1 cellular context compared by ENCODE assay signal in the genomic region with DNA sequence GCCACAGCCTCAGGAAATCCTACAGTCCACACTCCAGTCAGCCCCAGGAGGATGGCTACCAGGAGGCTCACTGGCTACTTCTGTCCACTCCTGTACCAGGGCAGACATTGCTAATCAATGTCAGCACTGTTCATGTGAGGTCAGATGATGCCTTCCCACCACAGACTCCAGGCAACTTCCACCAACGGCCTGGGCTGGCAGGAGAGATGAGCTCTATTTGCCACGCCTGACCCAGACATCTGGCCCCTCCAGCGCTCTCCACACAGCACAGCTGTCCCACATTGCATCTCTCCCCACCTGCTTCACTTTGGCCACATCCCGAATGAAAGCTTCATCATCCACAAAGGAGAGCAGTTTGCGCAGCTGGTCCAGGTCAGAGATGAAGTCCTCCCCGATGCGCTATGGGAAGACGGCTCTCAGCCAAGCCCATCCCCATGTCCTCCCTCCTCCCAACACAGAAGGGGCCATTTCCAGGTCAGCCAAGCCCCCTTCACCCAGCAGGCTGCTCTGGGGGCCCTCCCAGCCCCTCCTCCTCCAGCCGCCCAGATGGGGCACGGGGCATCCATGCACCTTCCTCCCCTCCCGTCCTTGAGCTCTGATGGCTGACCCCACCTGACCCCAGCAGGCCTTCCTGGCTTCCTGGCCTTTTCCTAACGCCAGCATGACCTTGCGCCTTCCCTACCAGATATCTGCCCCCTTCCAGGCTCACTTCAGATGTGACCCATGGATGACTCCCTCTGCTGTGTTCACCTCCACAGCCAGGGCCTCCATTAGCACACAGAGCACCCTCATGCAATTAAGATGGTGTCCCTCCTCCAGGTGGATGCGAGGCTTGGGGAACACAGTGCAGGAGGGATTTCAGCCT.
TF ChIP-seq lines count a peak whose summit lies in the region.

No MANE protein-coding gene starts in this region.

TF ChIP-seq in K562, 482 proteins besides CTCF, POLR2A, EP300 and RAD21:
- TF ChIP-seq, protein P1, sequence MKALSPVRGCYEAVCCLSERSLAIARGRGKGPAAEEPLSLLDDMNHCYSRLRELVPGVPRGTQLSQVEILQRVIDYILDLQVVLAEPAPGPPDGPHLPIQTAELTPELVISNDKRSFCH (CRISPR knock-in tag; IDR thresholded peaks at IDR 0.05): no peak
- TF ChIP-seq, protein P1 (tag; IDR thresholded peaks at IDR 0.05): no peak
- TF ChIP-seq ZBTB17 (CRISPR knock-in tag; IDR thresholded peaks at IDR 0.05): peak; percentile 93
- TF ChIP-seq, protein P2, sequence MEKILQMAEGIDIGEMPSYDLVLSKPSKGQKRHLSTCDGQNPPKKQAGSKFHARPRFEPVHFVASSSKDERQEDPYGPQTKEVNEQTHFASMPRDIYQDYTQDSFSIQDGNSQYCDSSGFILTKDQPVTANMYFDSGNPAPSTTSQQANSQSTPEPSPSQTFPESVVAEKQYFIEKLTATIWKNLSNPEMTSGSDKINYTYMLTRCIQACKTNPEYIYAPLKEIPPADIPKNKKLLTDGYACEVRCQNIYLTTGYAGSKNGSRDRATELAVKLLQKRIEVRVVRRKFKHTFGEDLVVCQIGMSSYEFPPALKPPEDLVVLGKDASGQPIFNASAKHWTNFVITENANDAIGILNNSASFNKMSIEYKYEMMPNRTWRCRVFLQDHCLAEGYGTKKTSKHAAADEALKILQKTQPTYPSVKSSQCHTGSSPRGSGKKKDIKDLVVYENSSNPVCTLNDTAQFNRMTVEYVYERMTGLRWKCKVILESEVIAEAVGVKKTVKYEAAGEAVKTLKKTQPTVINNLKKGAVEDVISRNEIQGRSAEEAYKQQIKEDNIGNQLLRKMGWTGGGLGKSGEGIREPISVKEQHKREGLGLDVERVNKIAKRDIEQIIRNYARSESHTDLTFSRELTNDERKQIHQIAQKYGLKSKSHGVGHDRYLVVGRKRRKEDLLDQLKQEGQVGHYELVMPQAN (IDR thresholded peaks at IDR 0.05; ENCODE audit: borderline replicate concordance): no peak
- TF ChIP-seq, protein P3, sequence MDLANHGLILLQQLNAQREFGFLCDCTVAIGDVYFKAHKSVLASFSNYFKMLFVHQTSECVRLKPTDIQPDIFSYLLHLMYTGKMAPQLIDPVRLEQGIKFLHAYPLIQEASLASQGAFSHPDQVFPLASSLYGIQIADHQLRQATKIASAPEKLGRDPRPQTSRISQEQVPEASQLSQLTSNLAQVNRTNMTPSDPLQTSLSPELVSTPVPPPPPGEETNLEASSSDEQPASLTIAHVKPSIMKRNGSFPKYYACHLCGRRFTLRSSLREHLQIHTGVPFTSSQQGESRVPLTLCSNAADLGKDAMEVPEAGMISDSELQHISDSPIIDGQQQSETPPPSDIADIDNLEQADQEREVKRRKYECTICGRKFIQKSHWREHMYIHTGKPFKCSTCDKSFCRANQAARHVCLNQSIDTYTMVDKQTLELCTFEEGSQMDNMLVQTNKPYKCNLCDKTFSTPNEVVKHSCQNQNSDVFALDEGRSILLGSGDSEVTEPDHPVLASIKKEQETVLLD (IDR thresholded peaks at IDR 0.05): no peak
- TF ChIP-seq ZNF263 (CRISPR knock-in tag; IDR thresholded peaks at IDR 0.05; ENCODE audit: borderline replicate concordance): peak; percentile 57; the same call in 1 of the 2 replicates
- TF ChIP-seq, protein P4, sequence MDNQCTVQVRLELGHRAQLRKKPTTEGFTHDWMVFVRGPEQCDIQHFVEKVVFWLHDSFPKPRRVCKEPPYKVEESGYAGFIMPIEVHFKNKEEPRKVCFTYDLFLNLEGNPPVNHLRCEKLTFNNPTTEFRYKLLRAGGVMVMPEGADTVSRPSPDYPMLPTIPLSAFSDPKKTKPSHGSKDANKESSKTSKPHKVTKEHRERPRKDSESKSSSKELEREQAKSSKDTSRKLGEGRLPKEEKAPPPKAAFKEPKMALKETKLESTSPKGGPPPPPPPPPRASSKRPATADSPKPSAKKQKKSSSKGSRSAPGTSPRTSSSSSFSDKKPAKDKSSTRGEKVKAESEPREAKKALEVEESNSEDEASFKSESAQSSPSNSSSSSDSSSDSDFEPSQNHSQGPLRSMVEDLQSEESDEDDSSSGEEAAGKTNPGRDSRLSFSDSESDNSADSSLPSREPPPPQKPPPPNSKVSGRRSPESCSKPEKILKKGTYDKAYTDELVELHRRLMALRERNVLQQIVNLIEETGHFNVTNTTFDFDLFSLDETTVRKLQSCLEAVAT (IDR thresholded peaks at IDR 0.05): peak in 1 of 2 experiments; percentile 88; a peak in 2 of 4 replicates
- TF ChIP-seq YY1 (IDR thresholded peaks at IDR 0.05; ENCODE audit: borderline replicate concordance in 1 of 3, control insufficient read depth in 1 of 3, extremely low read depth in 1 of 3, insufficient read depth in 3 of 3, insufficient read length in 1 of 3, insufficient replicate concordance in 2 of 3, low read depth in 1 of 3, low read length in 2 of 3): peak in 1 of 3 experiments; percentile 31
- no peak for TF ChIP-seq FOXK2 (conservative IDR thresholded peaks at IDR 0.05 in 1 of 2, IDR thresholded peaks at IDR 0.05 in 1 of 2; ENCODE audit: low read depth in 2 of 2)
- TF ChIP-seq CBFA2T3 (IDR thresholded peaks at IDR 0.05): peak; percentile 12; the same call in 1 of the 2 replicates
- no peak for TF ChIP-seq MAFG (tag; conservative IDR thresholded peaks at IDR 0.05)
